15 cellular contexts compared by ENCODE assay signal in genomic region chr14:61403411-61403810, GRCh38.
A peak's percentile ranks its signal among the peaks of the same experiment; 100 is the strongest.
DNase-seq lines count a peak whose midpoint lies in the region; ATAC-seq, FAIRE-seq and TF ChIP-seq lines count a peak whose summit lies in the region.
"Had no signal": no experiment of that assay in that cellular context is flagged by ENCODE, and none has a peak within 500 bp of the region (broad histone marks: within the 10 kb centered on the region; RNA-seq: fewer than 3 reads in every experiment).

No MANE protein-coding gene starts in this region.

- intact Hi-C loops in left ventricle myocardium superior (cut with micrococcal nuclease) = no loop called here
- intact Hi-C loops in GM12878 (cut with micrococcal nuclease; ENCODE audit: unreplicated experiment) = no loop called here
- intact Hi-C loops in upper lobe of right lung (cut with DNase I) = no loop called here

- FAIRE-seq in GM12878 (lab: Jason Lieb, UNC) = peak; percentile 41

- H3K9me3 ChIP-seq in right atrium auricular region (no peaks in the 10 kb centered on the region), GM12878 (replicated peaks; ENCODE audit: control insufficient read depth, insufficient read depth, low read length) (no peaks in the 10 kb centered on the region), upper lobe of right lung (no peaks in the 10 kb centered on the region)

- RAD21 ChIA-PET in GM12878 (lab: Charles Lee; ENCODE audit: unreplicated experiment) = interaction anchor here (0.5 to 2.4 kb wide), 19 partner anchors 8 to 452 kb away, joined by 3 to 16 read pairs (median 4); partner anchors contain the start of gene PRKCH

- peak; percentile 35; the same call in 1 of the 2 replicates for TF ChIP-seq POLR2A in GM12878 (IDR thresholded peaks at IDR 0.05; ENCODE audit: low read depth, low read length)

- H3K36me3 ChIP-seq in right atrium auricular region (no peaks in the 10 kb centered on the region), GM12878 (ENCODE audit: control insufficient read depth in 2 of 2, insufficient read depth in 2 of 2, low read length in 1 of 2) (no peaks in the 10 kb centered on the region), upper lobe of right lung (no peaks in the 10 kb centered on the region)
- H3K36me3 ChIP-seq: neural progenitor cell had no signal

- H3K27ac ChIP-seq in right atrium auricular region = peak overlapping the region; percentile 18 to 19
- H3K27ac ChIP-seq in GM12878 (ENCODE audit: control insufficient read depth, insufficient read depth) = peak overlapping the region; percentile 89
- H3K27ac ChIP-seq in upper lobe of right lung = no peak overlapping the region
- H3K27ac ChIP-seq: coronary artery, neural progenitor cell had no signal

- H4K20me1 ChIP-seq in GM12878 (ENCODE audit: control insufficient read depth, insufficient read depth) = no peaks in the 10 kb centered on the region

- ATAC-seq in left ventricle myocardium superior = no peak
- peak; percentile 67 for ATAC-seq in HG03439 (IDR thresholded peaks at IDR 0.05; ENCODE audit: unreplicated experiment)
- ATAC-seq in GM12878 = peak; percentile 86
- ATAC-seq in upper lobe of right lung = peak; percentile 17
- ATAC-seq in GM21619 (IDR thresholded peaks at IDR 0.05; ENCODE audit: unreplicated experiment) = no peak

- DNase-seq in right atrium auricular region (ENCODE audit: low spot score) (no peak), left ventricle myocardium superior (no peak), GM12878 (ENCODE audit: low read depth, low spot score) (peak; percentile 61), upper lobe of right lung (no peak), NAMALWA (ENCODE audit: low spot score) (no peak), NCI-H69 (lab: John Stamatoyannopoulos, UW) (no peak)
- DNase-seq: activated effector memory CD4-positive, alpha-beta T cell treated with Interleukin-2 at 50 U/mL for 16 hours; foreskin melanocyte; GDM1; H7; stimulated activated CD8-positive, alpha-beta memory T cell treated with anti-CD3 and anti-CD28 coated beads, Interleukin-4, amount 100 ng/mL, for 48 hours had no signal

- CTCF ChIA-PET in GM12878 (lab: Yijun Ruan, JAX) = interaction anchor here (0.9 to 1.7 kb wide), 9 partner anchors 8 to 73 kb away, joined by 3 to 8 read pairs (median 4); no protein-coding TSS in a partner anchor

- in situ Hi-C loops in GM12878 (cut with MboI) = no loop called here

- BruUV-seq in GM12878 (replicated peaks; lab: Mats Ljungman, UMichigan) = no TSS peak

- peak overlapping the region; percentile 36 for H3K9ac ChIP-seq in GM12878 (ENCODE audit: control insufficient read depth, insufficient read depth, low read length)
- H3K9ac ChIP-seq: neural progenitor cell had no signal

- TF ChIP-seq EP300 in GM12878 (IDR thresholded peaks at IDR 0.05; ENCODE audit: borderline replicate concordance in 1 of 2, control insufficient read depth in 1 of 2, low read depth in 2 of 2, low read length in 2 of 2) = no peak

- H3K27me3 ChIP-seq in right atrium auricular region (no peaks in the 10 kb centered on the region), GM12878 (replicated peaks in 1 of 2; ENCODE audit: control insufficient read depth in 2 of 2, insufficient read depth in 2 of 2, low read length in 1 of 2) (no peaks in the 10 kb centered on the region), upper lobe of right lung (no peaks in the 10 kb centered on the region)
- H3K27me3 ChIP-seq: neural progenitor cell had no signal

- TF ChIP-seq RAD21 in GM12878 (IDR thresholded peaks at IDR 0.05; ENCODE audit: insufficient read depth, low read depth, low read length) = no peak

- no peak overlapping the region; the same call in 1 of the 2 replicates for H2AFZ ChIP-seq in GM12878 (ENCODE audit: control insufficient read depth, low read depth, low read length)
- H2AFZ ChIP-seq: neural progenitor cell had no signal

- POLR2A ChIA-PET in GM12878 (lab: Charles Lee) = interaction anchor here (0.7 to 1.5 kb wide), 9 partner anchors 14 to 349 kb away, joined by 3 to 7 read pairs (median 3); no protein-coding TSS in a partner anchor

- SMC1A ChIA-PET in GM12878 (lab: Charles Lee; ENCODE audit: uncharacterized antibody, unreplicated experiment) = interaction anchor here (0.6 to 6.8 kb wide), 21 partner anchors 9 to 110 kb away, joined by 3 to 84 read pairs (median 4); no protein-coding TSS in a partner anchor

- TF ChIP-seq CTCF in right atrium auricular region (IDR thresholded peaks at IDR 0.05) = no peak
- no peak for TF ChIP-seq CTCF in GM12878 (IDR thresholded peaks at IDR 0.05 in 2 of 3, conservative IDR thresholded peaks at IDR 0.05 in 1 of 3; ENCODE audit: control insufficient read depth in 2 of 3, extremely low read depth in 1 of 3, insufficient read depth in 1 of 3, low read depth in 3 of 3, low read length in 3 of 3)
- TF ChIP-seq CTCF in upper lobe of right lung (IDR thresholded peaks at IDR 0.05) = no peak

- 36% methylated on average over 2 of the region's 2 CpGs for WGBS in GM12878 (ENCODE audit: insufficient coverage, insufficient replicate concordance, low lambda C conversion rate, missing lambda C conversion rate)

- H3K4me2 ChIP-seq in GM12878 (ENCODE audit: control insufficient read depth, insufficient read depth) = peak overlapping the region; percentile 80
- H3K4me2 ChIP-seq: neural progenitor cell had no signal

- H3K79me2 ChIP-seq in GM12878 (ENCODE audit: control insufficient read depth, insufficient read depth, low read length) = peaks cover 53% of the 10 kb centered on the region

- H3K4me3 ChIP-seq in right atrium auricular region (no peak overlapping the region), GM12878 (no peak overlapping the region), upper lobe of right lung (no peak overlapping the region)
- H3K4me3 ChIP-seq: coronary artery, neural progenitor cell had no signal

- peaks cover 0 to 26% of the 10 kb centered on the region in 2 donors for H3K4me1 ChIP-seq in right atrium auricular region
- H3K4me1 ChIP-seq in GM12878 (ENCODE audit: control insufficient read depth, insufficient read depth, low read length) = peaks cover 17% of the 10 kb centered on the region
- peaks cover 43% of the 10 kb centered on the region for H3K4me1 ChIP-seq in upper lobe of right lung

TF ChIP-seq in GM12878, 131 proteins besides CTCF, POLR2A, EP300 and RAD21 (continues in another document):
- TF ChIP-seq NFIC (IDR thresholded peaks at IDR 0.05; ENCODE audit: low read depth, low read length) (0 out of 2 replicates have a peak, but pooled peaks have one; percentile 14), ATF2 (IDR thresholded peaks at IDR 0.05; ENCODE audit: low read length) (peak; percentile 15; the same call in 1 of the 2 replicates), RUNX3 (IDR thresholded peaks at IDR 0.05; ENCODE audit: low read length) (peak; percentile 55), SMC3 (IDR thresholded peaks at IDR 0.05; ENCODE audit: borderline replicate concordance, low read length) (peak; percentile 8; the same call in 1 of the 2 replicates), SKIL (IDR thresholded peaks at IDR 0.05; ENCODE audit: low read depth, poor library complexity, severe bottlenecking) (peak; percentile 15), MAX (IDR thresholded peaks at IDR 0.05; ENCODE audit: low read depth, low read length) (0 out of 2 replicates have a peak, but pooled peaks have one; percentile 23), STAT3 (IDR thresholded peaks at IDR 0.05; ENCODE audit: low read depth, low read length) (no peak), GABPA (IDR thresholded peaks at IDR 0.05; ENCODE audit: low read depth) (no peak), ZNF24 (IDR thresholded peaks at IDR 0.05) (peak; percentile 47; the same call in 1 of the 2 replicates), MEF2B (IDR thresholded peaks at IDR 0.05; ENCODE audit: partially characterized antibody, poor library complexity, severe bottlenecking) (peak; percentile 40), SIN3A (IDR thresholded peaks at IDR 0.05; ENCODE audit: low read depth, low read length) (no peak)

Comparison
In these comparisons a context has a peak if more than half of its experiments do, and no peak if none do; other contexts are left out.
1. ATAC-seq: peak in HG03439 (single experiment), GM12878 (single experiment) and upper lobe of right lung (single experiment); none in left ventricle myocardium superior (single experiment) and GM21619 (single experiment).